8 cellular contexts compared by ENCODE assay signal in genomic region chr11:121464352-121464946, GRCh38. TPM values are rescaled to one million over a fixed set of nuclear protein-coding genes. Genes with fewer than 3 reads are reported as not detected.
DNase-seq lines count a peak whose midpoint lies in the region; ATAC-seq, FAIRE-seq and TF ChIP-seq lines count a peak whose summit lies in the region.

No MANE protein-coding gene starts in this region.

- 26 to 53% methylated on average over 11 of the region's 11 CpGs for WGBS in lower leg skin, 2 donors

- ATAC-seq in GM19468 (IDR thresholded peaks at IDR 0.05; ENCODE audit: extremely low read depth, unreplicated experiment): peak; percentile 26

- intact Hi-C loops in lower leg skin (cut with DNase I; ENCODE audit: low total_unique reads): no loop called here

- DNase-seq in AG20443 (ENCODE audit: low spot score): peak; percentile 92
- peak; percentile 92 for DNase-seq in HTR-8/SVneo (ENCODE audit: insufficient read length, low spot score)
- DNase-seq in activated CD4-positive, CD25-positive, alpha-beta regulatory T cell treated with anti-CD3 and anti-CD28 coated beads, Interleukin-2, amount 50 U/mL, for 16 hours (ENCODE audit: low read depth, low spot score): peak; percentile 51
- DNase-seq in bronchial epithelial cell (ENCODE audit: low read depth): peak; percentile 85
- DNase-seq in lower leg skin (ENCODE audit: low spot score in 2 of 2): peak; percentile 50 to 55
- peak; percentile 47 to 54 for DNase-seq in stimulated activated CD8-positive, alpha-beta memory T cell treated with anti-CD3 and anti-CD28 coated beads, Interleukin-4, amount 100 ng/mL, for 1 hour (ENCODE audit: low read depth in 2 of 2, low spot score in 1 of 2)
- no peak for DNase-seq in cortex of kidney (lab: John Stamatoyannopoulos, UW)

- FAIRE-seq in HTR-8/SVneo (lab: Jason Lieb, UNC): peak; percentile 93
- no peak for FAIRE-seq in bronchial epithelial cell (lab: Jason Lieb, UNC)

- TF ChIP-seq POLR2A in lower leg skin (IDR thresholded peaks at IDR 0.05): no peak

- H3K4me3 ChIP-seq in bronchial epithelial cell (ENCODE audit: low read depth, low read length) (no peak overlapping the region), lower leg skin (ENCODE audit: low read depth, poor library complexity, severe bottlenecking) (no peak overlapping the region)

- H3K27me3 ChIP-seq in bronchial epithelial cell (ENCODE audit: control insufficient read depth, insufficient read depth, low read length): no peaks in the 10 kb centered on the region

- no peak for TF ChIP-seq CTCF in bronchial epithelial cell (IDR thresholded peaks at IDR 0.05; ENCODE audit: insufficient read depth, low read length, severe bottlenecking)
- TF ChIP-seq CTCF in lower leg skin (IDR thresholded peaks at IDR 0.05): no peak

- H3K36me3 ChIP-seq in bronchial epithelial cell (ENCODE audit: control insufficient read depth, insufficient read depth, low read length): no peaks in the 10 kb centered on the region

RNA-seq across cellular contexts. Expression of gene SORL1, which starts 12.3 kb away (rescaled TPM):
- total RNA-seq in bronchial epithelial cell: 11.3 and 15.7 TPM in 2 replicates
- total RNA-seq in lower leg skin: 10 to 100 TPM; 12.5 to 21.8 (median 14.7) TPM
